ENCODE assay signal across 17 cellular contexts in the genomic region with DNA sequence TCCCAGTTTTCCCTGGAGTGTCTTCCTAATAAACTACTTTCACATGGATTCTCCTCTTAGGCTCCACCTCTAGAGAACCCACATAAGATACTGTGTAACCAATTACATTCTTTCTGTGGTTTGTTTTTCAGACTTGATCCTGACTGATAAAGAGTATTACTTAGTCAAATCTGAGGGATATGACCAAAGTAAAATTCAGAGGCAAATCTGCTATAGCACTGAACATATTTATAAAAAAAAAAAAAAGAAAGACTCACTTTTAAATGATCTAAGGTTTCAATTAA. TPM values are rescaled to one million over a fixed set of nuclear protein-coding genes. Genes with fewer than 3 reads are reported as not detected.
DNase-seq lines count a peak whose midpoint lies in the region; ATAC-seq, FAIRE-seq and TF ChIP-seq lines count a peak whose summit lies in the region.
"Had no signal": no experiment of that assay in that cellular context is flagged by ENCODE, and none has a peak within 500 bp of the region (broad histone marks: within the 10 kb centered on the region; RNA-seq: fewer than 3 reads in every experiment).

No MANE protein-coding gene starts in this region.

- intact Hi-C loops in OCI-LY7 (cut with micrococcal nuclease; ENCODE audit: unreplicated experiment): no loop called here

- H3K4me3 ChIP-seq in OCI-LY7 (ENCODE audit: low read depth, low read length, poor library complexity, severe bottlenecking) (no peak overlapping the region), choroid plexus epithelial cell (ENCODE audit: low read depth, low read length) (no peak overlapping the region)

- H3K9me2 ChIP-seq in OCI-LY7 (ENCODE audit: insufficient read depth, low read length): no peaks in the 10 kb centered on the region

- no peak overlapping the region for H3K27ac ChIP-seq in OCI-LY7 (ENCODE audit: low read depth, low read length, poor library complexity, severe bottlenecking)
- H3K27ac ChIP-seq: WERI-Rb-1 had no signal

- CTCF ChIA-PET in OCI-LY7 (lab: Charles Lee; ENCODE audit: unreplicated experiment): interaction anchor here (1.5 to 4.0 kb wide), 2 partner anchors 67 to 135 kb away, joined by 3 to 19 read pairs; no protein-coding TSS in a partner anchor

- 0 out of 2 replicates have a peak, but pooled peaks cover 4% of the 10 kb centered on the region for H3K9me3 ChIP-seq in OCI-LY7 (ENCODE audit: low read length)

- no peaks in the 10 kb centered on the region for H3K27me3 Mint-ChIP-seq in activated T-cell treated with anti-CD3 and anti-CD28 coated beads, Interleukin-2, amount 50 U/mL, for 4 hours (ENCODE audit: low read depth)
- H3K27me3 Mint-ChIP-seq: stimulated activated naive CD8-positive, alpha-beta T cell treated with anti-CD3 and anti-CD28 coated beads, Interleukin-15, Interleukin-2, amounts not matched to agents 100 ng/mL and 50 ng/mL, for 24 hours had no signal

- no peak overlapping the region for H2AFZ ChIP-seq in OCI-LY7 (ENCODE audit: low read length)

- H3K36me3 ChIP-seq in OCI-LY7 (ENCODE audit: insufficient read depth, low read length): peaks cover 100% of the 10 kb centered on the region

- POLR2A ChIA-PET in OCI-LY7 (lab: Charles Lee): interaction anchor here (0.6 to 1.9 kb wide), 3 partner anchors 9 to 440 kb away, joined by 3 to 9 read pairs (median 3); no protein-coding TSS in a partner anchor

- peaks cover 7% of the 10 kb centered on the region for H3K4me1 ChIP-seq in OCI-LY7 (ENCODE audit: insufficient read depth, low read length, poor library complexity, severe bottlenecking)

- BruUV-seq in OCI-LY7 (replicated peaks; lab: Mats Ljungman, UMichigan): TSS peak; percentile 23

- H3K4me1 Mint-ChIP-seq in activated T-cell treated with anti-CD3 and anti-CD28 coated beads, Interleukin-2, amount 50 U/mL, for 4 hours (ENCODE audit: low read depth): peaks cover 24% of the 10 kb centered on the region
- H3K4me1 Mint-ChIP-seq: mesothelial cell of epicardium had no signal

- peak in 1 of 2 donors; percentile 25 for ATAC-seq in activated T-cell treated with anti-CD3 and anti-CD28 coated beads, Interleukin-2, amount 50 U/mL, for 4 hours

- H3K4me3 Mint-ChIP-seq in activated T-cell treated with anti-CD3 and anti-CD28 coated beads, Interleukin-2, amount 50 U/mL, for 4 hours: peak overlapping the region; percentile 68
- H3K4me3 Mint-ChIP-seq: mesothelial cell of epicardium; stimulated activated naive CD8-positive, alpha-beta T cell treated with anti-CD3 and anti-CD28 coated beads, Interleukin-15, Interleukin-2, amounts not matched to agents 100 ng/mL and 50 ng/mL, for 24 hours had no signal

- H3K36me3 Mint-ChIP-seq in activated T-cell treated with anti-CD3 and anti-CD28 coated beads, Interleukin-2, amount 50 U/mL, for 4 hours (ENCODE audit: insufficient read depth): no peaks in the 10 kb centered on the region

- no peak overlapping the region for H3K4me2 ChIP-seq in OCI-LY7 (ENCODE audit: low read length)

- no peak for FAIRE-seq in frontal cortex (lab: Jason Lieb, UNC)

- peaks cover 47% of the 10 kb centered on the region; the same call in 1 of the 2 replicates for H3K79me2 ChIP-seq in OCI-LY7 (ENCODE audit: insufficient read depth, low read depth, low read length)

- TF ChIP-seq CTCF in OCI-LY7 (conservative IDR thresholded peaks at IDR 0.05; ENCODE audit: low read length) (no peak), choroid plexus epithelial cell (conservative IDR thresholded peaks at IDR 0.05; ENCODE audit: low read depth, low read length) (no peak)

- H4K20me1 ChIP-seq in OCI-LY7 (ENCODE audit: insufficient read depth, low read length): peaks cover 12% of the 10 kb centered on the region; the same call in 1 of the 2 replicates

- no peak for DNase-seq in activated T-cell treated with anti-CD3 and anti-CD28 coated beads, Interleukin-2, amount 50 U/mL, for 4 hours
- no peak for DNase-seq in activated T-cell treated with anti-CD3 and anti-CD28 coated beads, Interleukin-2, amount 50 U/mL, for 48 hours
- no peak for DNase-seq in OCI-LY7 (ENCODE audit: low spot score)
- peak; percentile 43 for DNase-seq in choroid plexus epithelial cell (ENCODE audit: low read depth)
- DNase-seq in renal cortical epithelial cell (ENCODE audit: low read depth): peak; percentile 62
- no peak for DNase-seq in frontal cortex (ENCODE audit: low spot score in 2 of 2)
- no peak for DNase-seq in NCI-H1694 treated with DMSO at 0.1 percent for 48 hours (lab: John Stamatoyannopoulos, UW)
- DNase-seq in anterior cingulate cortex (lab: John Stamatoyannopoulos, UW): no peak
- DNase-seq: NCI-H1105; NCI-H510A treated with DMSO at 0.1 percent for 48 hours; SHP77 treated with DMSO at 0.1 percent for 48 hours; stimulated activated CD4-positive, alpha-beta T cell treated with anti-CD3 and anti-CD28 coated beads, Interleukin-4, amount 100 ng/mL, for 1 hour; WERI-Rb-1 had no signal

- H3K9me3 Mint-ChIP-seq in activated T-cell treated with anti-CD3 and anti-CD28 coated beads, Interleukin-2, amount 50 U/mL, for 4 hours: no peaks in the 10 kb centered on the region
- H3K9me3 Mint-ChIP-seq: mesothelial cell of epicardium; stimulated activated naive CD8-positive, alpha-beta T cell treated with anti-CD3 and anti-CD28 coated beads, Interleukin-15, Interleukin-2, amounts not matched to agents 100 ng/mL and 50 ng/mL, for 24 hours had no signal

RNA-seq across cellular contexts. Expression of gene CKAP2L, which starts 13.9 kb away (rescaled TPM):
- 1 to 10 TPM; 2.7 to 4.1 (median 3.2) TPM for total RNA-seq in activated T-cell treated with anti-CD3 and anti-CD28 coated beads, Interleukin-2, amount 50 U/mL, for 4 hours
- 28.8 and 31.8 TPM in 2 replicates for total RNA-seq in OCI-LY7 (2014; rRNA removed; shearing (Covaris generic))
- total RNA-seq in OCI-LY7 (2022) (61.8 and 77.3 TPM in 2 replicates), renal cortical epithelial cell (0.40 and 4.2 TPM in 2 replicates), frontal cortex (2.0 TPM)

RNA-seq across cellular contexts. Expression of gene NT5DC4, which starts 29.7 kb away (rescaled TPM):
- not detected for total RNA-seq in activated T-cell treated with anti-CD3 and anti-CD28 coated beads, Interleukin-2, amount 50 U/mL, for 4 hours
- not detected in 2 replicates for total RNA-seq in OCI-LY7 (2014; rRNA removed; shearing (Covaris generic))
- total RNA-seq in OCI-LY7 (2022) (not detected in 2 replicates), renal cortical epithelial cell (not detected in 2 replicates), frontal cortex (not detected)
- total RNA-seq: G401, mesothelial cell of epicardium, pulmonary artery endothelial cell had no signal

RNA-seq across cellular contexts. Expression of gene IL1A, which starts 33.8 kb away (rescaled TPM):
- total RNA-seq in activated T-cell treated with anti-CD3 and anti-CD28 coated beads, Interleukin-2, amount 50 U/mL, for 4 hours: 1 to 10 TPM; 2.0 to 4.3 (median 3.8) TPM
- total RNA-seq in OCI-LY7 (2014; rRNA removed; shearing (Covaris generic)): not detected in 2 replicates
- not detected in 2 replicates for total RNA-seq in OCI-LY7 (2022)
- 0.15 and 6.3 TPM in 2 replicates for total RNA-seq in renal cortical epithelial cell
- 0.41 TPM for total RNA-seq in frontal cortex
- total RNA-seq: G401 had no signal

Comparison
In these comparisons a context has a peak if more than half of its experiments do, and no peak if none do; other contexts are left out.
1. DNase-seq: peak in choroid plexus epithelial cell (single experiment) and renal cortical epithelial cell (single experiment); none in activated T-cell treated with anti-CD3 and anti-CD28 coated beads, Interleukin-2, amount 50 U/mL, for 4 hours (single experiment), activated T-cell treated with anti-CD3 and anti-CD28 coated beads, Interleukin-2, amount 50 U/mL, for 48 hours (0 of 2), OCI-LY7 (single experiment), frontal cortex (0 of 2), NCI-H1694 treated with DMSO at 0.1 percent for 48 hours (single experiment) and anterior cingulate cortex (0 of 58).